18 cellular contexts compared by ENCODE assay signal in the genomic region with DNA sequence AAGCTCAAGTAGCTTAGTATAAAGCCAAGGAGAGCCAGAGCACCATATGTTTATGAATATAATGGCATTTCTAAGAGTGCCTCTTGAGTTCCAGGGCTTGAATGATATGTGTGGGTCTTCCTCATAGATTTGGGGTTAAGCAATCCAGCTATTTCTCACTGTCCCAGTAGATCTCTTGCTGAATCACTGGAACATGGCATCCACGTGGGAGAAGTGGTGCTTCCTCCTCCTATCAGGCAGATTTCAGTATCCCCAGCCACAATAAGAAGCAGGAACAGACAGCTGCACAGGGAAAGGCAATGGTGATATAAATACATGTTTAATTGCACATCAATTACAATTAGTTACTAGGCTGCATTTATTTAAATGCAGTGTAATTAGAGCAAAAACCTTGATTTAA.
"Had no signal": no experiment of that assay in that cellular context is flagged by ENCODE, and none has a peak within 500 bp of the region (broad histone marks: within the 10 kb centered on the region; RNA-seq: fewer than 3 reads in every experiment).

No MANE protein-coding gene starts in this region.

- DNase-seq: activated CD4-positive, alpha-beta T cell treated with anti-CD3 and anti-CD28 coated beads, Interleukin-2, amount 50 U/mL, for 1 hour; activated CD4-positive, CD25-positive, alpha-beta regulatory T cell treated with anti-CD3 and anti-CD28 coated beads, Interleukin-2, amount 50 U/mL, for 72 hours; activated CD8-positive, alpha-beta memory T cell treated with anti-CD3 and anti-CD28 coated beads, Interleukin-2, amount 50 U/mL, for 4 hours; activated naive CD4-positive, alpha-beta T cell treated with anti-CD3 and anti-CD28 coated beads for 36 hours; activated naive CD8-positive, alpha-beta T cell treated with anti-CD3 and anti-CD28 coated beads, Interleukin-2, amount 50 U/mL, for 24 hours; activated T-cell treated with anti-CD3 and anti-CD28 coated beads, Interleukin-2, amount 50 U/mL, for 4 hours; anterior cingulate cortex; cortex of kidney; immature natural killer cell; kidney glomerular epithelial cell; natural killer cell; pancreas; sigmoid colon; stimulated activated naive B cell treated with anti-CD40 and anti-IgM and Interleukin-4, amounts not matched to agents 10 μg/mL and 1 μg/mL and 100 μg/mL, for 72 hours; T-helper 2 cell; thyroid gland had no signal

- H3K27ac ChIP-seq: gastroesophageal sphincter, pancreas, sigmoid colon, thyroid gland, VCaP had no signal

- H3K27me3 ChIP-seq: gastroesophageal sphincter, pancreas, sigmoid colon, thyroid gland had no signal

- ATAC-seq: activated naive CD8-positive, alpha-beta T cell treated with anti-CD3 and anti-CD28 coated beads, Interleukin-2, amount 50 U/mL, for 24 hours; activated T-cell treated with anti-CD3 and anti-CD28 coated beads, Interleukin-2, amount 50 U/mL, for 4 hours; gastroesophageal sphincter; natural killer cell; pancreas; stimulated activated naive B cell treated with anti-CD40 and anti-IgM and Interleukin-4, amounts not matched to agents 10 μg/mL and 1 μg/mL and 100 μg/mL, for 72 hours had no signal

- H3K4me1 ChIP-seq: pancreas, sigmoid colon, thyroid gland had no signal
